Comparison of ENCODE assay signal across 10 cellular contexts in genomic region chr5:52738095-52738506, GRCh38. TPM values are rescaled to one million over a fixed set of nuclear protein-coding genes. Genes with fewer than 3 reads are reported as not detected.
DNase-seq lines count a peak whose midpoint lies in the region; ATAC-seq and TF ChIP-seq lines count a peak whose summit lies in the region.
"Had no signal": no experiment of that assay in that cellular context is flagged by ENCODE, and none has a peak within 500 bp of the region (broad histone marks: within the 10 kb centered on the region; RNA-seq: fewer than 3 reads in every experiment).

No MANE protein-coding gene starts in this region.

- 0 out of 2 replicates have a peak, but pooled peaks cover 4% of the 10 kb centered on the region for H3K9me2 ChIP-seq in GM23338 (ENCODE audit: insufficient read depth)

- H3K4me1 Mint-ChIP-seq in activated naive CD8-positive, alpha-beta T cell treated with anti-CD3 and anti-CD28 coated beads, Interleukin-2, amount 50 U/mL, for 24 hours, result peaks cover 46% of the 10 kb centered on the region
- peaks cover 43% of the 10 kb centered on the region for H3K4me1 Mint-ChIP-seq in stimulated activated naive CD8-positive, alpha-beta T cell treated with anti-CD3 and anti-CD28 coated beads, Interleukin-15, amount 100 ng/mL, for 72 hours
- no peaks in the 10 kb centered on the region; the same call in 2 of the 3 replicates for H3K4me1 Mint-ChIP-seq in GM23338

- no peak overlapping the region for H2AFZ ChIP-seq in mammary epithelial cell (ENCODE audit: low read depth, low read length)
- no peak overlapping the region for H2AFZ ChIP-seq in GM23338

- H3K27ac ChIP-seq in mammary epithelial cell (ENCODE audit: insufficient read depth, low read depth, low read length), result no peak overlapping the region
- no peak overlapping the region for H3K27ac ChIP-seq in breast epithelium
- H3K27ac ChIP-seq in GM23338 (ENCODE audit: low read depth), result no peak overlapping the region

- H3K4me2 ChIP-seq in mammary epithelial cell (ENCODE audit: insufficient read depth, low read depth, low read length) (no peak overlapping the region), GM23338 (no peak overlapping the region)

- intact Hi-C loops in mammary epithelial cell (cut with micrococcal nuclease), result no loop called here
- intact Hi-C loops in breast epithelium (cut with DNase I; ENCODE audit: low total_unique reads), result no loop called here

- H3K27me3 Mint-ChIP-seq in activated naive CD8-positive, alpha-beta T cell treated with anti-CD3 and anti-CD28 coated beads, Interleukin-2, amount 50 U/mL, for 24 hours, result no peaks in the 10 kb centered on the region
- no peaks in the 10 kb centered on the region for H3K27me3 Mint-ChIP-seq in stimulated activated naive CD8-positive, alpha-beta T cell treated with anti-CD3 and anti-CD28 coated beads, Interleukin-15, amount 100 ng/mL, for 72 hours
- H3K27me3 Mint-ChIP-seq in GM23338 (ENCODE audit: insufficient read depth, low read depth, poor library complexity), result no peaks in the 10 kb centered on the region
- H3K27me3 Mint-ChIP-seq: progenitor cell of endocrine pancreas had no signal

- H3F3A ChIP-seq in GM23338 (replicated peaks; ENCODE audit: low read depth), result no peaks in the 10 kb centered on the region

- H4K20me1 ChIP-seq in mammary epithelial cell (ENCODE audit: insufficient read depth, low read length) (no peaks in the 10 kb centered on the region), GM23338 (replicated peaks; ENCODE audit: insufficient read depth) (no peaks in the 10 kb centered on the region)

- peak overlapping the region; percentile 5 for H3K27ac Mint-ChIP-seq in activated naive CD8-positive, alpha-beta T cell treated with anti-CD3 and anti-CD28 coated beads, Interleukin-2, amount 50 U/mL, for 24 hours
- H3K27ac Mint-ChIP-seq in stimulated activated naive CD8-positive, alpha-beta T cell treated with anti-CD3 and anti-CD28 coated beads, Interleukin-15, amount 100 ng/mL, for 72 hours, result peak overlapping the region in 1 of 2 donors; percentile 29
- H3K27ac Mint-ChIP-seq in GM23338, result no peak overlapping the region
- H3K27ac Mint-ChIP-seq: progenitor cell of endocrine pancreas had no signal

- DNase-seq in mammary epithelial cell (peak; percentile 55), breast epithelium (ENCODE audit: low spot score in 2 of 2) (no peak), GM03348 (ENCODE audit: low spot score) (no peak), GM23338 (ENCODE audit: low spot score) (no peak)
- DNase-seq in activated naive CD8-positive, alpha-beta T cell treated with anti-CD3 and anti-CD28 coated beads, Interleukin-2, amount 50 U/mL, for 24 hours, result no peak
- DNase-seq in stimulated activated naive CD8-positive, alpha-beta T cell treated with anti-CD3 and anti-CD28 coated beads, Interleukin-15, amount 100 ng/mL, for 72 hours, result no peak
- no peak for DNase-seq in effector CD4-positive, alpha-beta T cell
- DNase-seq: T-helper 9 cell had no signal

- H3K36me3 ChIP-seq in mammary epithelial cell (ENCODE audit: insufficient read depth, low read length) (no peaks in the 10 kb centered on the region), breast epithelium (no peaks in the 10 kb centered on the region), GM23338 (ENCODE audit: insufficient read depth) (no peaks in the 10 kb centered on the region)

- in situ Hi-C loops in mammary epithelial cell (cut with MboI; ENCODE audit: low sequenced_read_pairs in 2 of 2), result no loop called here

- CTCF ChIA-PET in mammary epithelial cell (lab: Charles Lee; ENCODE audit: low non-redundant PET), result no interaction called here

- peaks cover 2% of the 10 kb centered on the region for H3K36me3 Mint-ChIP-seq in activated naive CD8-positive, alpha-beta T cell treated with anti-CD3 and anti-CD28 coated beads, Interleukin-2, amount 50 U/mL, for 24 hours (ENCODE audit: low read depth)
- no peaks in the 10 kb centered on the region for H3K36me3 Mint-ChIP-seq in GM23338 (ENCODE audit: low read depth)

- dilution Hi-C loops in mammary epithelial cell (cut with HindIII; ENCODE audit: low sequenced_read_pairs), result no loop called here

- H3K27me3 ChIP-seq in mammary epithelial cell (ENCODE audit: insufficient read depth, low read length) (no peaks in the 10 kb centered on the region), breast epithelium (no peaks in the 10 kb centered on the region), GM23338 (ENCODE audit: insufficient read depth) (no peaks in the 10 kb centered on the region)

- H3K4me3 Mint-ChIP-seq in activated naive CD8-positive, alpha-beta T cell treated with anti-CD3 and anti-CD28 coated beads, Interleukin-2, amount 50 U/mL, for 24 hours, result peak overlapping the region; percentile 0
- peak overlapping the region in 1 of 2 donors; percentile 27 for H3K4me3 Mint-ChIP-seq in stimulated activated naive CD8-positive, alpha-beta T cell treated with anti-CD3 and anti-CD28 coated beads, Interleukin-15, amount 100 ng/mL, for 72 hours
- H3K4me3 Mint-ChIP-seq in GM23338, result no peak overlapping the region

- H3K4me3 ChIP-seq in mammary epithelial cell (replicated peaks in 1 of 3; ENCODE audit: insufficient read depth in 1 of 3, low read depth in 2 of 3, low read length in 3 of 3) (no peak overlapping the region), breast epithelium (no peak overlapping the region), GM23338 (no peak overlapping the region)

- H3K9me3 ChIP-seq in mammary epithelial cell (replicated peaks; ENCODE audit: insufficient read depth, low read length) (no peaks in the 10 kb centered on the region), breast epithelium (no peaks in the 10 kb centered on the region)

- no peak for TF ChIP-seq CTCF in mammary epithelial cell (conservative IDR thresholded peaks at IDR 0.05 in 1 of 2, IDR thresholded peaks at IDR 0.05 in 1 of 2; ENCODE audit: extremely low read depth in 1 of 2, insufficient read depth in 1 of 2, low read depth in 1 of 2, low read length in 2 of 2)
- TF ChIP-seq CTCF in breast epithelium (IDR thresholded peaks at IDR 0.05), result no peak
- no peak for TF ChIP-seq CTCF in GM23338 (conservative IDR thresholded peaks at IDR 0.05; ENCODE audit: low read depth in 2 of 2)

- peak; percentile 57 for ATAC-seq in HG03342 (IDR thresholded peaks at IDR 0.05; ENCODE audit: unreplicated experiment)
- ATAC-seq in activated naive CD8-positive, alpha-beta T cell treated with anti-CD3 and anti-CD28 coated beads, Interleukin-2, amount 50 U/mL, for 24 hours, result peak; percentile 82
- peak; percentile 61 for ATAC-seq in stimulated activated naive CD8-positive, alpha-beta T cell treated with anti-CD3 and anti-CD28 coated beads, Interleukin-15, amount 100 ng/mL, for 72 hours
- ATAC-seq in GM23338, result no peak

- BruUV-seq in mammary epithelial cell (replicated peaks; lab: Mats Ljungman, UMichigan), result no TSS peak

- no peak for TF ChIP-seq POLR2A in breast epithelium (IDR thresholded peaks at IDR 0.05)

- no peaks in the 10 kb centered on the region for H3K4me1 ChIP-seq in mammary epithelial cell (ENCODE audit: insufficient read depth, low read length)
- H3K4me1 ChIP-seq in breast epithelium, result no peaks in the 10 kb centered on the region
- no peaks in the 10 kb centered on the region for H3K4me1 ChIP-seq in GM23338 (ENCODE audit: insufficient read depth)

- no peaks in the 10 kb centered on the region for H3K79me2 ChIP-seq in mammary epithelial cell (ENCODE audit: insufficient read depth, low read length)
- H3K79me2 ChIP-seq in GM23338 (replicated peaks; ENCODE audit: insufficient read depth), result no peaks in the 10 kb centered on the region

- H3K9ac ChIP-seq in mammary epithelial cell (ENCODE audit: insufficient read depth, low read length), result no peak overlapping the region

- H3K9me3 Mint-ChIP-seq in activated naive CD8-positive, alpha-beta T cell treated with anti-CD3 and anti-CD28 coated beads, Interleukin-2, amount 50 U/mL, for 24 hours, result no peaks in the 10 kb centered on the region
- no peaks in the 10 kb centered on the region for H3K9me3 Mint-ChIP-seq in stimulated activated naive CD8-positive, alpha-beta T cell treated with anti-CD3 and anti-CD28 coated beads, Interleukin-15, amount 100 ng/mL, for 72 hours
- no peaks in the 10 kb centered on the region; the same call in 2 of the 3 replicates for H3K9me3 Mint-ChIP-seq in GM23338

TF ChIP-seq in GM23338, 12 proteins besides CTCF, POLR2A, EP300 and RAD21 (continues in another document):
- no peak for TF ChIP-seq REST (IDR thresholded peaks at IDR 0.05; ENCODE audit: unreplicated experiment)

RNA-seq across cellular contexts. Expression of gene ITGA1, which starts 49.6 kb away (rescaled TPM):
- total RNA-seq in mammary epithelial cell (10 to 100 TPM in 1 of 2 donors, 1 to 10 TPM in 1; 2.7 to 14.6 TPM), breast epithelium (10 to 100 TPM; 26.2 to 49.2 (median 36.6) TPM)
- polyA plus RNA-seq in mammary epithelial cell (3.9 TPM), GM23338 (2016; fragmentation: Nextera tagmentation; extraction: Ambion mirVana) (1.8 and 2.6 TPM in 2 replicates)
- polyA minus RNA-seq in mammary epithelial cell, result 3.5 TPM
- 4.9 and 12.0 TPM in 2 replicates for total RNA-seq in GM23338 (2014; rRNA removed; shearing (Covaris generic))

RNA-seq across cellular contexts. Expression of gene PELO, which starts 49.6 kb away (rescaled TPM):
- total RNA-seq in mammary epithelial cell, result 10 to 100 TPM; 20.5 to 24.4 TPM
- polyA plus RNA-seq in mammary epithelial cell, result 21.1 TPM
- polyA minus RNA-seq in mammary epithelial cell, result 25.4 TPM
- total RNA-seq in breast epithelium, result 10 to 100 TPM; 11.7 to 16.7 (median 12.1) TPM
- total RNA-seq in GM23338 (2014; rRNA removed; shearing (Covaris generic)), result 15.2 and 15.6 TPM in 2 replicates
- 13.6 and 13.8 TPM in 2 replicates for polyA plus RNA-seq in GM23338 (2016; fragmentation: Nextera tagmentation; extraction: Ambion mirVana)
